In genomic region chr16:84821179-84821578, GRCh38 we compare ENCODE assay signal across 17 cellular contexts. TPM values are rescaled to one million over a fixed set of nuclear protein-coding genes. Genes with fewer than 3 reads are reported as not detected.
DNase-seq lines count a peak whose midpoint lies in the region; ATAC-seq and TF ChIP-seq lines count a peak whose summit lies in the region.
"Had no signal": no experiment of that assay in that cellular context is flagged by ENCODE, and none has a peak within 500 bp of the region (broad histone marks: within the 10 kb centered on the region; RNA-seq: fewer than 3 reads in every experiment).

No MANE protein-coding gene starts in this region.

- H3K27ac ChIP-seq in parathyroid adenoma (peak overlapping the region; percentile 15), upper lobe of left lung (peak overlapping the region; percentile 50 to 86 (median 72))
- H3K27ac ChIP-seq: 22Rv1 had no signal

- POLR2A ChIA-PET in naive thymus-derived CD8-positive, alpha-beta T cell (lab: Charles Lee), result no interaction called here

- no peak for ATAC-seq in upper lobe of left lung (ENCODE audit: low FRiP score in 2 of 2)
- ATAC-seq in naive thymus-derived CD8-positive, alpha-beta T cell, result no peak
- ATAC-seq: K562; stimulated activated naive CD8-positive, alpha-beta T cell treated with anti-CD3 and anti-CD28 coated beads, Interleukin-15, Interleukin-2, amounts not matched to agents 100 U/mL and 50 U/mL, for 24 hours had no signal

- H3K27ac Mint-ChIP-seq in activated naive CD4-positive, alpha-beta T cell treated with anti-CD3 and anti-CD28 coated beads, Interleukin-2, amount 50 U/mL, for 24 hours, result no peak overlapping the region
- H3K27ac Mint-ChIP-seq in naive thymus-derived CD8-positive, alpha-beta T cell, result no peak overlapping the region

- no peaks in the 10 kb centered on the region for H3K27me3 ChIP-seq in parathyroid adenoma (ENCODE audit: control insufficient read depth, insufficient read depth, low read length)
- no peaks in the 10 kb centered on the region for H3K27me3 ChIP-seq in upper lobe of left lung

- TF ChIP-seq EP300 in upper lobe of left lung (IDR thresholded peaks at IDR 0.05), result no peak

- DNase-seq in activated naive CD4-positive, alpha-beta T cell (lab: John Stamatoyannopoulos, UW), result no peak
- DNase-seq in foreskin fibroblast, result no peak
- no peak for DNase-seq in upper lobe of left lung
- no peak for DNase-seq in naive thymus-derived CD8-positive, alpha-beta T cell
- no peak for DNase-seq in COLO668 (lab: John Stamatoyannopoulos, UW; ENCODE audit: unreplicated experiment)
- DNase-seq in Kasumi-1 (lab: John Stamatoyannopoulos, UW), result no peak
- DNase-seq: activated CD4-positive, alpha-beta T cell treated with anti-CD3 and anti-CD28 coated beads, Interleukin-2, amount 50 U/mL, for 48 hours; activated effector memory CD4-positive, alpha-beta T cell treated with anti-CD3 and anti-CD28 coated beads, Interleukin-2, amount 50 U/mL, for 16 hours; Calu3; NCI-H1417 treated with DMSO at 0.1 percent for 48 hours; NCI-H526; stimulated activated CD4-positive, alpha-beta T cell treated with anti-CD3 and anti-CD28 coated beads, Interleukin-4, amount 100 ng/mL, for 4 hours; stimulated activated naive CD8-positive, alpha-beta T cell treated with anti-CD3 and anti-CD28 coated beads, Interleukin-15, Interleukin-2, amounts not matched to agents 100 U/mL and 50 U/mL, for 24 hours had no signal

- peak overlapping the region; percentile 23 for H3K4me3 Mint-ChIP-seq in activated naive CD4-positive, alpha-beta T cell treated with anti-CD3 and anti-CD28 coated beads, Interleukin-2, amount 50 U/mL, for 24 hours
- H3K4me3 Mint-ChIP-seq in naive thymus-derived CD8-positive, alpha-beta T cell, result peak overlapping the region in 1 of 10 donors; percentile 28

- TF ChIP-seq POLR2A in upper lobe of left lung (IDR thresholded peaks at IDR 0.05), result no peak

- 71 to 89% methylated on average over 8 to 9 of the region's 9 CpGs for WGBS in upper lobe of left lung, 2 donors

- no peaks in the 10 kb centered on the region for H3K36me3 Mint-ChIP-seq in activated naive CD4-positive, alpha-beta T cell treated with anti-CD3 and anti-CD28 coated beads, Interleukin-2, amount 50 U/mL, for 24 hours
- no peaks in the 10 kb centered on the region for H3K36me3 Mint-ChIP-seq in naive thymus-derived CD8-positive, alpha-beta T cell

- H3K4me2 ChIP-seq in parathyroid adenoma (ENCODE audit: low read length), result no peak overlapping the region

- H3K4me3 ChIP-seq in foreskin fibroblast (ENCODE audit: low read depth in 1 of 2, low read length in 2 of 2) (peak overlapping the region; percentile 57 to 66), parathyroid adenoma (ENCODE audit: low read depth, low read length) (no peak overlapping the region), upper lobe of left lung (peak overlapping the region; percentile 10 to 65 (median 48))
- H3K4me3 ChIP-seq: K562 had no signal

- no peak overlapping the region for H2AFZ ChIP-seq in parathyroid adenoma

- H3K9ac ChIP-seq in parathyroid adenoma, result no peak overlapping the region

- H3K27me3 Mint-ChIP-seq in activated naive CD4-positive, alpha-beta T cell treated with anti-CD3 and anti-CD28 coated beads, Interleukin-2, amount 50 U/mL, for 24 hours, result no peaks in the 10 kb centered on the region
- peaks cover 12 to 43% (median 27%) of the 10 kb centered on the region in 5 donors for H3K27me3 Mint-ChIP-seq in naive thymus-derived CD8-positive, alpha-beta T cell

- no peaks in the 10 kb centered on the region for H3K9me3 Mint-ChIP-seq in activated naive CD4-positive, alpha-beta T cell treated with anti-CD3 and anti-CD28 coated beads, Interleukin-2, amount 50 U/mL, for 24 hours
- H3K9me3 Mint-ChIP-seq in naive thymus-derived CD8-positive, alpha-beta T cell, result no peaks in the 10 kb centered on the region

- H3K79me2 ChIP-seq in parathyroid adenoma, result no peaks in the 10 kb centered on the region

- H3K36me3 ChIP-seq in parathyroid adenoma (ENCODE audit: control insufficient read depth, insufficient read depth, low read length) (no peaks in the 10 kb centered on the region), upper lobe of left lung (no peaks in the 10 kb centered on the region)

- no peaks in the 10 kb centered on the region for H3K4me1 ChIP-seq in parathyroid adenoma
- H3K4me1 ChIP-seq in upper lobe of left lung, result peaks cover 4 to 28% (median 18%) of the 10 kb centered on the region in 4 donors

- H3K9me3 ChIP-seq in parathyroid adenoma (ENCODE audit: control insufficient read depth, low read length) (no peaks in the 10 kb centered on the region), upper lobe of left lung (no peaks in the 10 kb centered on the region)

- TF ChIP-seq CTCF in foreskin fibroblast (IDR thresholded peaks at IDR 0.05; ENCODE audit: low read depth, low read length) (no peak), parathyroid adenoma (IDR thresholded peaks at IDR 0.05) (no peak), upper lobe of left lung (IDR thresholded peaks at IDR 0.05) (no peak)

- peaks cover 13% of the 10 kb centered on the region for H3K4me1 Mint-ChIP-seq in activated naive CD4-positive, alpha-beta T cell treated with anti-CD3 and anti-CD28 coated beads, Interleukin-2, amount 50 U/mL, for 24 hours
- H3K4me1 Mint-ChIP-seq in naive thymus-derived CD8-positive, alpha-beta T cell, result peaks cover 9 to 13% (median 10%) of the 10 kb centered on the region in 4 donors

RNA-seq across cellular contexts. Expression of gene CRISPLD2, which starts 1.4 kb away (rescaled TPM):
- 100 to 1,000 TPM in 1 of 6 donors, 10 to 100 TPM in 5; 30.2 to 109 (median 80.8) TPM for total RNA-seq in upper lobe of left lung
- not detected for total RNA-seq in naive thymus-derived CD8-positive, alpha-beta T cell
- under 1 TPM; 0.05 to 0.24 (median 0.07) TPM for polyA plus RNA-seq in naive thymus-derived CD8-positive, alpha-beta T cell

Comparison
In these comparisons a context has a peak if more than half of its experiments do, and no peak if none do; other contexts are left out.
1. RNA of gene CRISPLD2, which starts 1.4 kb away (total RNA-seq): 30.2 to 109 TPM in upper lobe of left lung; not detected in naive thymus-derived CD8-positive, alpha-beta T cell; every median in the first group is over 10 times any median in the second.